ENCODE assay signal across 10 cellular contexts in genomic region chr11:12829131-12829530, GRCh38.
DNase-seq lines count a peak whose midpoint lies in the region; ATAC-seq, FAIRE-seq and TF ChIP-seq lines count a peak whose summit lies in the region.
"Had no signal": no experiment of that assay in that cellular context is flagged by ENCODE, and none has a peak within 500 bp of the region (broad histone marks: within the 10 kb centered on the region; RNA-seq: fewer than 3 reads in every experiment).

No MANE protein-coding gene starts in this region.

- TF ChIP-seq POLR2A in adrenal gland (IDR thresholded peaks at IDR 0.05): no peak
- no peak for TF ChIP-seq POLR2A in right lobe of liver (IDR thresholded peaks at IDR 0.05)

- intact Hi-C loops in adrenal gland (cut with DNase I) (loop anchor here in 1 of 2 donors (10.0 kb wide), 1 partner anchor 56 kb away; no protein-coding TSS in a partner anchor), right lobe of liver (cut with DNase I) (no loop called here)

- no peak for ATAC-seq in right lobe of liver
- no peak for ATAC-seq in activated naive CD4-positive, alpha-beta T cell treated with anti-CD3 and anti-CD28 coated beads, Interleukin-2, amount 50 U/mL, for 72 hours
- no peak for ATAC-seq in HG03175 (IDR thresholded peaks at IDR 0.05; ENCODE audit: unreplicated experiment)

- H3K27ac ChIP-seq in adrenal gland: peak overlapping the region in 3 of 5 donors; percentile 13 to 60 (median 45)
- peak overlapping the region in 2 of 3 donors; percentile 83 to 95 for H3K27ac ChIP-seq in right lobe of liver
- peak overlapping the region; percentile 79 for H3K27ac ChIP-seq in subcutaneous abdominal adipose tissue (ENCODE audit: low read depth, low read length)
- H3K27ac ChIP-seq: thoracic aorta had no signal

- H3K4me3 ChIP-seq in adrenal gland (peak overlapping the region in 1 of 4 donors; percentile 52), right lobe of liver (peak overlapping the region in 2 of 3 donors; percentile 50 to 53), subcutaneous abdominal adipose tissue (ENCODE audit: low read depth in 1 of 5, low read length in 5 of 5) (peak overlapping the region in 2 of 5 donors; percentile 72 to 92)

- H3K9me3 Mint-ChIP-seq in activated naive CD4-positive, alpha-beta T cell treated with anti-CD3 and anti-CD28 coated beads, Interleukin-2, amount 50 U/mL, for 72 hours: no peaks in the 10 kb centered on the region

- TF ChIP-seq CTCF in adrenal gland (IDR thresholded peaks at IDR 0.05) (no peak), right lobe of liver (IDR thresholded peaks at IDR 0.05) (no peak)

- H3K27me3 ChIP-seq in adrenal gland (no peaks in the 10 kb centered on the region), right lobe of liver (no peaks in the 10 kb centered on the region), subcutaneous abdominal adipose tissue (ENCODE audit: control insufficient read depth in 5 of 5, insufficient read depth in 4 of 5, low read length in 5 of 5) (no peaks in the 10 kb centered on the region)

- no peak overlapping the region for H3K27ac Mint-ChIP-seq in activated naive CD4-positive, alpha-beta T cell treated with anti-CD3 and anti-CD28 coated beads, Interleukin-2, amount 50 U/mL, for 72 hours

- peaks cover 0 to 7% of the 10 kb centered on the region in 2 donors for H3K36me3 Mint-ChIP-seq in activated naive CD4-positive, alpha-beta T cell treated with anti-CD3 and anti-CD28 coated beads, Interleukin-2, amount 50 U/mL, for 72 hours

- no peak for FAIRE-seq in HTR-8/SVneo (lab: Jason Lieb, UNC)
- FAIRE-seq: A204.1 had no signal

- H3K9ac ChIP-seq in subcutaneous abdominal adipose tissue (ENCODE audit: low read length in 5 of 5): no peak overlapping the region

- H3K4me1 ChIP-seq in adrenal gland (replicated peaks in 1 of 2) (peaks cover 19 to 48% of the 10 kb centered on the region in 2 donors), right lobe of liver (peaks cover 0 to 48% (median 10%) of the 10 kb centered on the region in 4 donors), subcutaneous abdominal adipose tissue (ENCODE audit: control insufficient read depth in 5 of 5, insufficient read depth in 5 of 5, low read length in 5 of 5) (peaks cover 6 to 31% (median 28%) of the 10 kb centered on the region in 5 donors)

- H3K36me3 ChIP-seq in adrenal gland (replicated peaks in 1 of 2) (no peaks in the 10 kb centered on the region), right lobe of liver (no peaks in the 10 kb centered on the region), subcutaneous abdominal adipose tissue (ENCODE audit: control insufficient read depth in 5 of 5, insufficient read depth in 5 of 5, low read length in 5 of 5) (no peaks in the 10 kb centered on the region)
- H3K36me3 ChIP-seq: thoracic aorta had no signal

- DNase-seq in NCI-H748 (lab: John Stamatoyannopoulos, UW; ENCODE audit: unreplicated experiment) (peak; percentile 40), NCI-H748 treated with DMSO at 0.1 percent for 48 hours (lab: John Stamatoyannopoulos, UW) (no peak), adrenal gland (no peak), right lobe of liver (no peak), HTR-8/SVneo (ENCODE audit: insufficient read length, low spot score) (no peak)
- DNase-seq in activated naive CD4-positive, alpha-beta T cell treated with anti-CD3 and anti-CD28 coated beads, Interleukin-2, amount 50 U/mL, for 72 hours (ENCODE audit: low spot score in 2 of 2): no peak

- WGBS in adrenal gland, 4 donors: 22 to 30% (median 27%) methylated on average over 6 of the region's 6 CpGs
- 39% methylated on average over 5 of the region's 6 CpGs for WGBS in right lobe of liver (ENCODE audit: insufficient coverage, low coverage, low lambda C conversion rate, missing lambda C conversion rate)

- H3K9me3 ChIP-seq in adrenal gland (replicated peaks in 1 of 3) (no peaks in the 10 kb centered on the region), right lobe of liver (no peaks in the 10 kb centered on the region), subcutaneous abdominal adipose tissue (ENCODE audit: control insufficient read depth in 5 of 5, low read length in 5 of 5) (no peaks in the 10 kb centered on the region)
- H3K9me3 ChIP-seq: thoracic aorta had no signal
